2 cellular contexts compared by ENCODE assay signal in the genomic region with DNA sequence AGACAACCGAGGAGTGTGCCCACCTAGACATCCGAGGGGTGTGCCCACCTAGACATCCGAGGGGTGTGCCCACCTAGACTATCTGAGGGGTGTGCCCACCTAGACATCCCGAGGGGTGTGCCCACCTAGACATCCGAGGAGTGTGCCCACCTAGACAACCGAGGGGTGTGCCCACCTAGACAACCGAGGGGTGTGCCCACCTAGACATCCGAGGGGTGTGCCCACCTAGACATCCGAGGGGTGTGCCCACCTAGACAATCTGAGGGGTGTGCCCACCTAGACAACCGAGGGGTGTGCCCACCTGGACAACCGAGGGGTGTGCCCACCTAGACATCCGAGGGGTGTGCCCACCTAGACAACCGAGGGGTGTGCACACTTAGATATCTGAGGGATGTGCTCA. TPM values are rescaled to one million over a fixed set of nuclear protein-coding genes. Genes with fewer than 3 reads are reported as not detected.
"Had no signal": no experiment of that assay in that cellular context is flagged by ENCODE, and none has a peak within 500 bp of the region (broad histone marks: within the 10 kb centered on the region; RNA-seq: fewer than 3 reads in every experiment).

No MANE protein-coding gene starts in this region.

RNA-seq across cellular contexts. Expression of a gene that starts 10.6 kb away (rescaled TPM):
- total RNA-seq: G401, GM12878 had no signal
- polyA plus RNA-seq: GM12878 had no signal
